8 cellular contexts compared by ENCODE assay signal in the genomic region with DNA sequence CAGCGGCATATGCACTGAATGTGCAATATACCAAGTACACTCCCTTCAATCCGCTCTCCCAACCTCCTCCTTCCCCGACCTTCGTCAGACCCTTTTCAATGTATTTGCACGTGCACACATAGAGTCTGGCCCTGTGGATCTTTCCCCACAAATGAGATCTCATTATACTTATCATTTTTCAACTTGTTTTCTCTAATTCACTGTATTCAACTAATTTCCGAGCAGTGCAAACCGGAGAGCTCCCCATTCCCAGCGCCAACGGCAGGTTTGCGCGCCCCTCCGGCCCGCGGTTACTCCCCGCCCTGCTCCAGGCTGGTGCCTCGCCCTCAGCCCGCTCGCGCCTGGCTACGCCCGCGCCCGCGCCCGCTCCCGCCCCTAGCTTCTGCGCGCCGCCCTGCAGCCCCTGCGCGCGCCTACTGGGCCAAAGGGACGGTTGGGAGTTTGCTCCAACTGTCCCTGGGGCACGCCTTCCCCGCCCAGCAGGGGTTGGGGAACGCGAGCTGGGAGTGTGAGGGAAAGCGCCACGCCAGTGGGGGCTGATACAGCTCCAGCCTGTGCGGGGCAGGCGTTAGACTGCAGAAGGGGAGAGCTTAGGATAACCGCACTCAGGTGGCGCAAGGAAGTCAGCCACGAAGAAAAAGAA. TPM values are rescaled to one million over a fixed set of nuclear protein-coding genes. Genes with fewer than 3 reads are reported as not detected.
A peak's percentile ranks its signal among the peaks of the same experiment; 100 is the strongest.
DNase-seq lines count a peak whose midpoint lies in the region; ATAC-seq and TF ChIP-seq lines count a peak whose summit lies in the region.

No MANE protein-coding gene starts in this region.

- peaks cover 93% of the 10 kb centered on the region for H3K27me3 ChIP-seq in iPS-15b (ENCODE audit: control insufficient read depth, insufficient read depth, low read length)

- no peaks in the 10 kb centered on the region for H3K36me3 Mint-ChIP-seq in activated naive CD8-positive, alpha-beta T cell treated with anti-CD3 and anti-CD28 coated beads for 36 hours

- peak; percentile 27 for DNase-seq in GM20000 (ENCODE audit: low spot score)
- DNase-seq in NCI-H524 treated with DMSO at 0.1 percent for 48 hours (lab: John Stamatoyannopoulos, UW) = peak; percentile 47
- peak; percentile 46 for DNase-seq in activated naive CD8-positive, alpha-beta T cell treated with anti-CD3 and anti-CD28 coated beads for 36 hours
- peak; percentile 10 for DNase-seq in stimulated activated CD4-positive, alpha-beta T cell treated with anti-CD3 and anti-CD28 coated beads, Interleukin-1b, Interleukin-23, amount 100 ng/mL, for 48 hours
- no peak for DNase-seq in NK-92 treated with Interleukin-12 subunit alpha and Interleukin-12 subunit beta, amount 100 ng/mL, for 24 hours (lab: John Stamatoyannopoulos, UW)

- no peaks in the 10 kb centered on the region for H3K4me1 ChIP-seq in iPS-15b (ENCODE audit: control insufficient read depth, insufficient read depth, low read length)

- no peak for ATAC-seq in HG03039 (IDR thresholded peaks at IDR 0.05; ENCODE audit: unreplicated experiment)

- H3K4me3 Mint-ChIP-seq in activated naive CD8-positive, alpha-beta T cell treated with anti-CD3 and anti-CD28 coated beads for 36 hours = peak overlapping the region; percentile 69

- H3K27ac Mint-ChIP-seq in activated naive CD8-positive, alpha-beta T cell treated with anti-CD3 and anti-CD28 coated beads for 36 hours = no peak overlapping the region

- H3K36me3 ChIP-seq in iPS-15b (ENCODE audit: control insufficient read depth, insufficient read depth, low read length) = no peaks in the 10 kb centered on the region

- H3K27me3 Mint-ChIP-seq in activated naive CD8-positive, alpha-beta T cell treated with anti-CD3 and anti-CD28 coated beads for 36 hours = peaks cover 89% of the 10 kb centered on the region

- no peaks in the 10 kb centered on the region for H3K9me3 ChIP-seq in iPS-15b (ENCODE audit: control insufficient read depth, insufficient read depth, low read length)

- H3K4me3 ChIP-seq in iPS-15b (ENCODE audit: low read depth, low read length) = peak overlapping the region; percentile 49

- TF ChIP-seq CTCF in 22Rv1 (IDR thresholded peaks at IDR 0.05) (peak; percentile 40), GM20000 (IDR thresholded peaks at IDR 0.05; ENCODE audit: extremely low read depth, missing control alignments) (no peak)

- no peak overlapping the region for H3K9ac ChIP-seq in iPS-15b (ENCODE audit: low read depth, low read length)

- no peak overlapping the region for H3K27ac ChIP-seq in 22Rv1

- peaks cover 28% of the 10 kb centered on the region for H3K4me1 Mint-ChIP-seq in activated naive CD8-positive, alpha-beta T cell treated with anti-CD3 and anti-CD28 coated beads for 36 hours

- no peaks in the 10 kb centered on the region for H3K9me3 Mint-ChIP-seq in activated naive CD8-positive, alpha-beta T cell treated with anti-CD3 and anti-CD28 coated beads for 36 hours

RNA-seq across cellular contexts. Expression of a gene that starts 3.3 kb away (rescaled TPM):
- not detected for total RNA-seq in activated naive CD8-positive, alpha-beta T cell treated with anti-CD3 and anti-CD28 coated beads for 36 hours

RNA-seq across cellular contexts. Expression of a gene that starts 16.3 kb away (rescaled TPM):
- total RNA-seq in activated naive CD8-positive, alpha-beta T cell treated with anti-CD3 and anti-CD28 coated beads for 36 hours = not detected

RNA-seq across cellular contexts. Expression of a gene that starts 50.8 kb away (rescaled TPM):
- under 1 TPM; 0.31 to 0.32 TPM for total RNA-seq in activated naive CD8-positive, alpha-beta T cell treated with anti-CD3 and anti-CD28 coated beads for 36 hours

RNA-seq across cellular contexts. Expression of a gene that starts 57.1 kb away (rescaled TPM):
- total RNA-seq in activated naive CD8-positive, alpha-beta T cell treated with anti-CD3 and anti-CD28 coated beads for 36 hours = under 1 TPM in 1 of 2 experiments, not detected in 1; 0.14 TPM
